9 cellular contexts compared by ENCODE assay signal in the genomic region with DNA sequence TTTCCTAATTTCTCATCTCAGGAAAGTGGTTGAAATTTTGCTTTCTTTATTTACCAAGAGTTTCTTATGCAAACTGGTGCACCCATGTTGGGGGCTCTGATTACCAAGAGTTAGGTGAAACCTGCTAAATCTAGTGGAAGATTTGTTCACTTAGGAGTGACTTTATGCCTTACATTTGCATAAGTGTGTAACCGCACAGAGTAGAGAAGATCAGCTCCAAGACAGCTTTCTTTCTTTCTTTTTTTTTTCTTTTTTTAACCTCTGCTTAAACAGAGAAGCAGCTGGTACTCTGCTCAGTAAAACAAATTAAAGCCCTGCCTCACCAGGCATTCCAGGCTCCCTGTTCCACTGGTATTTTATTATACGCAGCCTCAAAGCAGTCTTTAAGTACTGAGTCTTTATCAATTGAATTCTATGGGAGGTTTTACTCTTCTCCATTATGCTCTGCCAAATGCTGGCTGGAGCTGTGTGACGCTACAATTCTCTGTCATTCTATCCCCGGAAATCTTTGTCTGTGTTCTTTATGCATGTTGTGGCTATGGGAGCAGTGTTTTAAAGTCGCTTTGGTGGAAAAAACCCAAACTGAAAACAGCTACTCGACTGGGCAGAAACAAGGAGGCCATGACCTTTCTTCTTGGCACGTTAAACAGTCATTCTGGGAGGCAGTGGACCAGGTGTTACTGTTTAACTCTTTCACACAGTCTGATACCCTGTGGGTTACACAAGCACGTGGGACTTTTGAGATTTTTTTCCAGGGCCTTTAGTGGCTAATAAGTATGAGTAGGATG.
A peak's percentile ranks its signal among the peaks of the same experiment; 100 is the strongest.
DNase-seq lines count a peak whose midpoint lies in the region; ATAC-seq lines count a peak whose summit lies in the region.
"Had no signal": no experiment of that assay in that cellular context is flagged by ENCODE, and none has a peak within 500 bp of the region (broad histone marks: within the 10 kb centered on the region; RNA-seq: fewer than 3 reads in every experiment).

No MANE protein-coding gene starts in this region.

- no peaks in the 10 kb centered on the region for H3K36me3 ChIP-seq in HAP-1 (replicated peaks)

- no peak overlapping the region for H3K4me3 ChIP-seq in HAP-1

- peaks cover 2% of the 10 kb centered on the region; the same call in 1 of the 2 replicates for H3K9me3 ChIP-seq in HAP-1

- in situ Hi-C loops in HAP-1 (cut with MboI; ENCODE audit: low sequenced_read_pairs) = no loop called here

- peak; percentile 96 for ATAC-seq in GM19467 (IDR thresholded peaks at IDR 0.05; ENCODE audit: unreplicated experiment)
- ATAC-seq in HG03442 (IDR thresholded peaks at IDR 0.05; ENCODE audit: unreplicated experiment) = peak; percentile 99

- peaks cover 11% of the 10 kb centered on the region for H3K4me1 ChIP-seq in HAP-1

- DNase-seq in EH (ENCODE audit: low read depth) = peak; percentile 1
- peak; percentile 53 for DNase-seq in fibroblast of the conjunctiva (ENCODE audit: low read depth)
- no peak for DNase-seq in HAP-1 (ENCODE audit: low spot score in 2 of 2)
- DNase-seq in MV-4-11 (lab: John Stamatoyannopoulos, UW) = no peak
- DNase-seq in activated CD4-positive, alpha-beta T cell treated with anti-CD3 and anti-CD28 coated beads, Interleukin-2, amount 50 U/mL, for 48 hours = no peak
- DNase-seq in NCI-H748 treated with DMSO at 0.1 percent for 48 hours (lab: John Stamatoyannopoulos, UW) = no peak
- DNase-seq: activated T-cell treated with anti-CD3 and anti-CD28 coated beads, Interleukin-2, amount 50 U/mL, for 72 hours had no signal

- 0 out of 2 replicates have a peak, but pooled peaks cover 2% of the 10 kb centered on the region for H3K27me3 ChIP-seq in HAP-1 (ENCODE audit: low read depth)

Comparison
In these comparisons a context has a peak if more than half of its experiments do, and no peak if none do; other contexts are left out.
1. DNase-seq: peak in EH (single experiment) and fibroblast of the conjunctiva (single experiment); none in HAP-1 (0 of 2), MV-4-11 (single experiment), activated CD4-positive, alpha-beta T cell treated with anti-CD3 and anti-CD28 coated beads, Interleukin-2, amount 50 U/mL, for 48 hours (0 of 2) and NCI-H748 treated with DMSO at 0.1 percent for 48 hours (single experiment).